ENCODE assay signal across 8 cellular contexts in genomic region chr22:31752096-31752847, GRCh38. TPM values are rescaled to one million over a fixed set of nuclear protein-coding genes. Genes with fewer than 3 reads are reported as not detected.
A peak's percentile ranks its signal among the peaks of the same experiment; 100 is the strongest.
DNase-seq lines count a peak whose midpoint lies in the region; ATAC-seq and TF ChIP-seq lines count a peak whose summit lies in the region.

No MANE protein-coding gene starts in this region.

- TF ChIP-seq CTCF in psoas muscle (IDR thresholded peaks at IDR 0.05) = no peak

- H3K36me3 ChIP-seq in ES-I3 (ENCODE audit: insufficient read depth, low read length) = no peaks in the 10 kb centered on the region
- peaks cover 21% of the 10 kb centered on the region for H3K36me3 ChIP-seq in SJSA1
- peaks cover 0 to 3% of the 10 kb centered on the region in 2 donors for H3K36me3 ChIP-seq in psoas muscle (ENCODE audit: insufficient read depth in 1 of 2, low read depth in 1 of 2)

- H3K9me3 ChIP-seq in ES-I3 (ENCODE audit: control insufficient read depth, insufficient read depth, low read length) (no peaks in the 10 kb centered on the region), SJSA1 (replicated peaks) (no peaks in the 10 kb centered on the region), psoas muscle (no peaks in the 10 kb centered on the region)

- intact Hi-C loops in psoas muscle (cut with DNase I) = loop anchor here (5.0 to 10.0 kb wide), 2 partner anchors 90 to 663 kb away; partner anchors contain the start of genes PISD (in 2 of the 2) and RTCB (in 1 of the 2)

- peak overlapping the region; percentile 82; the same call in 1 of the 2 replicates for H3K27ac ChIP-seq in SJSA1
- H3K27ac ChIP-seq in psoas muscle = peak overlapping the region; percentile 98

- peak overlapping the region; percentile 92 for H3K9ac ChIP-seq in ES-I3 (ENCODE audit: low read depth, low read length)

- no peaks in the 10 kb centered on the region for H3K9me3 Mint-ChIP-seq in activated T-cell treated with anti-CD3 and anti-CD28 coated beads, Interleukin-2, amount 50 U/mL, for 4 hours

- peaks cover 3% of the 10 kb centered on the region for H3K36me3 Mint-ChIP-seq in activated T-cell treated with anti-CD3 and anti-CD28 coated beads, Interleukin-2, amount 50 U/mL, for 4 hours (ENCODE audit: insufficient read depth)

- H3K27me3 ChIP-seq in SJSA1 (replicated peaks) = no peaks in the 10 kb centered on the region
- no peaks in the 10 kb centered on the region for H3K27me3 ChIP-seq in psoas muscle (ENCODE audit: insufficient read depth in 3 of 3, low read length in 2 of 3)

- no peak overlapping the region for H3K4me3 Mint-ChIP-seq in activated T-cell treated with anti-CD3 and anti-CD28 coated beads, Interleukin-2, amount 50 U/mL, for 4 hours

- 68 to 72% (median 71%) methylated on average over 7 of the region's 7 CpGs for WGBS in psoas muscle, 3 donors

- DNase-seq in SJSA1 (ENCODE audit: low read depth in 1 of 2, low spot score in 2 of 2) = no peak
- DNase-seq in fibroblast of gingiva (ENCODE audit: low read depth) = peak; percentile 59
- no peak for DNase-seq in psoas muscle
- DNase-seq in stimulated activated CD4-positive, alpha-beta T cell treated with anti-CD3 and anti-CD28 coated beads, Interleukin-2, amount 100 ng/mL, for 24 hours = no peak
- DNase-seq in activated T-cell treated with anti-CD3 and anti-CD28 coated beads, Interleukin-2, amount 50 U/mL, for 4 hours = no peak
- no peak for DNase-seq in NCI-H1930 (lab: John Stamatoyannopoulos, UW)
- DNase-seq in cerebellum (ENCODE audit: low spot score) = no peak

- H3K27me3 Mint-ChIP-seq in activated T-cell treated with anti-CD3 and anti-CD28 coated beads, Interleukin-2, amount 50 U/mL, for 4 hours (ENCODE audit: low read depth) = no peaks in the 10 kb centered on the region

- ATAC-seq in psoas muscle = no peak
- ATAC-seq in activated T-cell treated with anti-CD3 and anti-CD28 coated beads, Interleukin-2, amount 50 U/mL, for 4 hours = no peak

- no peak overlapping the region for H3K4me3 ChIP-seq in SJSA1
- peak overlapping the region; percentile 97 for H3K4me3 ChIP-seq in psoas muscle

- peaks cover 56% of the 10 kb centered on the region for H3K4me1 Mint-ChIP-seq in activated T-cell treated with anti-CD3 and anti-CD28 coated beads, Interleukin-2, amount 50 U/mL, for 4 hours (ENCODE audit: low read depth)

- H3K4me1 ChIP-seq in ES-I3 (ENCODE audit: insufficient read depth, low read length) (peaks cover 31% of the 10 kb centered on the region), SJSA1 (replicated peaks) (peaks cover 44% of the 10 kb centered on the region), psoas muscle (peaks cover 42% of the 10 kb centered on the region)

RNA-seq across cellular contexts. Expression of gene DEPDC5, which starts 1.5 kb away (rescaled TPM):
- 6.5 and 11.9 TPM in 2 replicates for total RNA-seq in SJSA1 (2014; rRNA removed; shearing (Covaris generic))
- total RNA-seq in psoas muscle = 10 to 100 TPM in 2 of 4 donors, 1 to 10 TPM in 2; 7.6 to 15.6 (median 9.4) TPM
- 10 to 100 TPM in 1 of 3 donors, 1 to 10 TPM in 2; 6.3 to 10.7 (median 9.1) TPM for polyA plus RNA-seq in psoas muscle
- total RNA-seq in activated T-cell treated with anti-CD3 and anti-CD28 coated beads, Interleukin-2, amount 50 U/mL, for 4 hours = 10 to 100 TPM; 26.2 to 27.4 (median 27.0) TPM
- 27.8 TPM for total RNA-seq in cerebellum

RNA-seq across cellular contexts. Expression of gene PRR14L, which starts 2.3 kb away (rescaled TPM):
- total RNA-seq in SJSA1 (2014; rRNA removed; shearing (Covaris generic)) = 14.2 and 20.8 TPM in 2 replicates
- total RNA-seq in psoas muscle (10 to 100 TPM in 3 of 4 donors, 1 to 10 TPM in 1; 8.8 to 16.4 (median 12.6) TPM), cerebellum (31.9 TPM)
- polyA plus RNA-seq in psoas muscle = 1 to 10 TPM; 2.7 to 7.0 (median 5.8) TPM
- 10 to 100 TPM; 39.5 to 46.5 (median 42.1) TPM for total RNA-seq in activated T-cell treated with anti-CD3 and anti-CD28 coated beads, Interleukin-2, amount 50 U/mL, for 4 hours
